Comparison of ENCODE assay signal across 9 cellular contexts in genomic region chr20:62740286-62741141, GRCh38. TPM values are rescaled to one million over a fixed set of nuclear protein-coding genes. Genes with fewer than 3 reads are reported as not detected.
DNase-seq lines count a peak whose midpoint lies in the region; ATAC-seq and TF ChIP-seq lines count a peak whose summit lies in the region.
"Had no signal": no experiment of that assay in that cellular context is flagged by ENCODE, and none has a peak within 500 bp of the region (broad histone marks: within the 10 kb centered on the region; RNA-seq: fewer than 3 reads in every experiment).

No MANE protein-coding gene starts in this region.

- no peaks in the 10 kb centered on the region for H3K36me3 Mint-ChIP-seq in activated T-cell treated with anti-CD3 and anti-CD28 coated beads, Interleukin-2, amount 50 U/mL, for 4 hours (ENCODE audit: insufficient read depth)

- no peak for TF ChIP-seq CTCF in GM13976 (IDR thresholded peaks at IDR 0.05; ENCODE audit: borderline replicate concordance, control extremely low read depth, extremely low read depth, insufficient read depth, missing control alignments)
- TF ChIP-seq CTCF in PC-3 (conservative IDR thresholded peaks at IDR 0.05; ENCODE audit: low read depth, low read length), result peak; percentile 30; the same call in 1 of the 2 replicates

- no peaks in the 10 kb centered on the region for H4K20me1 ChIP-seq in PC-3 (ENCODE audit: low read length)

- H3K27ac ChIP-seq in PC-3 (ENCODE audit: low read length), result peak overlapping the region; percentile 98

- H3K4me3 ChIP-seq in PC-3 (ENCODE audit: low read length), result peak overlapping the region; percentile 61; the same call in 1 of the 2 replicates
- H3K4me3 ChIP-seq: body of pancreas had no signal

- ATAC-seq in HG02884 (IDR thresholded peaks at IDR 0.05; ENCODE audit: unreplicated experiment) (peak; percentile 86), PC-3 (peak; percentile 74)
- peak; percentile 87 to 88 for ATAC-seq in activated T-cell treated with anti-CD3 and anti-CD28 coated beads, Interleukin-2, amount 50 U/mL, for 4 hours
- ATAC-seq: body of pancreas had no signal

- in situ Hi-C loops in GM13976 (cut with MboI; ENCODE audit: low sequenced_read_pairs, unreplicated experiment), result no loop called here

- H3K79me2 ChIP-seq in PC-3 (ENCODE audit: low read length), result no peaks in the 10 kb centered on the region

- DNase-seq in GM13976 (ENCODE audit: low spot score) (peak; percentile 89), PC-3 (peak; percentile 98), glomerular endothelial cell (ENCODE audit: extremely low read depth, low read depth, low spot score) (peak; percentile 63), NCI-H526 treated with DMSO at 0.1 percent for 48 hours (lab: John Stamatoyannopoulos, UW) (no peak), SHP77 (lab: John Stamatoyannopoulos, UW) (no peak)
- DNase-seq in activated T-cell treated with anti-CD3 and anti-CD28 coated beads, Interleukin-2, amount 50 U/mL, for 4 hours, result peak; percentile 72
- peak; percentile 84 for DNase-seq in stimulated activated CD4-positive, alpha-beta T cell treated with anti-CD3 and anti-CD28 coated beads, Interleukin-15, amount 100 ng/mL, for 24 hours

- H3K9me3 ChIP-seq in PC-3 (ENCODE audit: low read length), result no peaks in the 10 kb centered on the region
- H3K9me3 ChIP-seq: body of pancreas had no signal

- H3K4me1 Mint-ChIP-seq in activated T-cell treated with anti-CD3 and anti-CD28 coated beads, Interleukin-2, amount 50 U/mL, for 4 hours (ENCODE audit: low read depth), result peaks cover 50% of the 10 kb centered on the region

- H3K27me3 ChIP-seq in PC-3 (ENCODE audit: low read length), result no peaks in the 10 kb centered on the region
- H3K27me3 ChIP-seq: body of pancreas had no signal

- H3K4me2 ChIP-seq in PC-3 (ENCODE audit: low read length), result peak overlapping the region; percentile 92

- no peaks in the 10 kb centered on the region for H3K36me3 ChIP-seq in PC-3 (ENCODE audit: low read depth, low read length)

- intact Hi-C loops in PC-3 (cut with micrococcal nuclease), result loop anchor here (1.0 kb wide), 2 partner anchors 36 to 112 kb away; no protein-coding TSS in a partner anchor

- H3K27me3 Mint-ChIP-seq in activated T-cell treated with anti-CD3 and anti-CD28 coated beads, Interleukin-2, amount 50 U/mL, for 4 hours (ENCODE audit: low read depth), result no peaks in the 10 kb centered on the region

- POLR2A ChIA-PET in PC-3 (lab: Charles Lee; ENCODE audit: unreplicated experiment), result interaction anchor here (0.5 kb wide), 1 partner anchor 27 kb away, joined by 8 read pairs; no protein-coding TSS in a partner anchor

- no peaks in the 10 kb centered on the region for H3K9me3 Mint-ChIP-seq in activated T-cell treated with anti-CD3 and anti-CD28 coated beads, Interleukin-2, amount 50 U/mL, for 4 hours

- peaks cover 30% of the 10 kb centered on the region for H3K4me1 ChIP-seq in PC-3 (ENCODE audit: insufficient read depth, low read length)
- H3K4me1 ChIP-seq: body of pancreas had no signal

- H3K9ac ChIP-seq in PC-3 (ENCODE audit: low read length), result peak overlapping the region; percentile 85

- CTCF ChIA-PET in PC-3 (lab: Charles Lee), result interaction anchor here (1.3 kb wide), 1 partner anchor 36 kb away, joined by 3 read pairs; no protein-coding TSS in a partner anchor

- BruUV-seq in PC-3 (replicated peaks; lab: Mats Ljungman, UMichigan), result TSS peak; percentile 50

- peaks cover 5% of the 10 kb centered on the region for H3F3A ChIP-seq in PC-3 (ENCODE audit: low read length, unreplicated experiment)

- peak overlapping the region; percentile 56; the same call in 1 of the 2 replicates for H2AFZ ChIP-seq in PC-3 (ENCODE audit: low read length)

- H3K9me2 ChIP-seq in PC-3 (replicated peaks; ENCODE audit: low read length), result no peaks in the 10 kb centered on the region

- peak overlapping the region; percentile 69 for H3K4me3 Mint-ChIP-seq in activated T-cell treated with anti-CD3 and anti-CD28 coated beads, Interleukin-2, amount 50 U/mL, for 4 hours

RNA-seq across cellular contexts. Expression of gene NTSR1, which starts 31.9 kb away (rescaled TPM):
- 7.8 and 10.6 TPM in 2 replicates for total RNA-seq in PC-3 (2014; rRNA removed)
- under 1 TPM in 1 of 3 donors, not detected in 2; 0.08 TPM for total RNA-seq in activated T-cell treated with anti-CD3 and anti-CD28 coated beads, Interleukin-2, amount 50 U/mL, for 4 hours
- total RNA-seq in glomerular endothelial cell, result 0.23 and 7.8 TPM in 2 replicates
- total RNA-seq: body of pancreas had no signal

RNA-seq across cellular contexts. Expression of gene MRGBP, which starts 55.8 kb away (rescaled TPM):
- total RNA-seq in PC-3 (2014; rRNA removed) (48.8 and 56.3 TPM in 2 replicates), glomerular endothelial cell (15.9 and 19.4 TPM in 2 replicates)
- total RNA-seq in activated T-cell treated with anti-CD3 and anti-CD28 coated beads, Interleukin-2, amount 50 U/mL, for 4 hours, result 10 to 100 TPM; 14.5 to 18.3 (median 18.1) TPM

Comparison
In these comparisons a context has a peak if more than half of its experiments do, and no peak if none do; other contexts are left out.
1. DNase-seq: peak in GM13976 (single experiment), PC-3 (single experiment), activated T-cell treated with anti-CD3 and anti-CD28 coated beads, Interleukin-2, amount 50 U/mL, for 4 hours (single experiment), glomerular endothelial cell (single experiment) and stimulated activated CD4-positive, alpha-beta T cell treated with anti-CD3 and anti-CD28 coated beads, Interleukin-15, amount 100 ng/mL, for 24 hours (single experiment); none in NCI-H526 treated with DMSO at 0.1 percent for 48 hours (single experiment) and SHP77 (0 of 2).
2. Peak in every context shown above with its lines, with median percentiles within 50 percentile points of each other: ATAC-seq.